In genomic region chr17:48290378-48290777, GRCh38 we compare ENCODE assay signal across 17 cellular contexts.
DNase-seq lines count a peak whose midpoint lies in the region; ATAC-seq, FAIRE-seq and TF ChIP-seq lines count a peak whose summit lies in the region.
"Had no signal": no experiment of that assay in that cellular context is flagged by ENCODE, and none has a peak within 500 bp of the region (broad histone marks: within the 10 kb centered on the region; RNA-seq: fewer than 3 reads in every experiment).

No MANE protein-coding gene starts in this region.

- no peak overlapping the region for H3K4me3 Mint-ChIP-seq in activated CD4-positive, alpha-beta memory T cell treated with anti-CD3 and anti-CD28 coated beads, Interleukin-2, amount 10 ng/mL, durations not matched to agents 7 days and 5 days
- H3K4me3 Mint-ChIP-seq: T-helper 1 cell treated with Interleukin-12 subunit alpha and Interleukin-12 subunit beta and Interleukin-4 antibody, amounts not matched to agents 30 μg/mL and 1 μg/mL, for 36 hours had no signal

- intact Hi-C loops in Panc1 (cut with micrococcal nuclease; ENCODE audit: unreplicated experiment) = no loop called here
- intact Hi-C loops in mucosa of descending colon (cut with DNase I, micrococcal nuclease) = no loop called here

- FAIRE-seq in GM18507 (lab: Jason Lieb, UNC) = peak; percentile 50

- DNase-seq in GM18507 (ENCODE audit: extremely low spot score, insufficient read length, low read depth) = no peak
- peak; percentile 14 for DNase-seq in LoVo (ENCODE audit: low spot score)
- no peak for DNase-seq in Panc1 (ENCODE audit: low read depth, low spot score)
- no peak for DNase-seq in mucosa of descending colon
- DNase-seq in SHP77 (lab: John Stamatoyannopoulos, UW) = no peak
- no peak for DNase-seq in activated CD4-positive, alpha-beta memory T cell treated with anti-CD3 and anti-CD28 coated beads, Interleukin-2, amount 10 ng/mL, durations not matched to agents 7 days and 5 days
- no peak for DNase-seq in iPS-NIHi11 (ENCODE audit: low spot score)
- DNase-seq: AML-193, COR-L47, GDM1, NCI-H1417 treated with DMSO at 0.1 percent for 48 hours, NCI-H2029, NCI-H2171 treated with DMSO at 0.1 percent for 48 hours, NCI-H446 treated with DMSO at 0.1 percent for 48 hours had no signal

- H3K9me3 Mint-ChIP-seq in activated CD4-positive, alpha-beta memory T cell treated with anti-CD3 and anti-CD28 coated beads, Interleukin-2, amount 10 ng/mL, durations not matched to agents 7 days and 5 days = no peaks in the 10 kb centered on the region
- H3K9me3 Mint-ChIP-seq: T-helper 1 cell treated with Interleukin-12 subunit alpha and Interleukin-12 subunit beta and Interleukin-4 antibody, amounts not matched to agents 30 μg/mL and 1 μg/mL, for 36 hours had no signal

- CTCF ChIA-PET in Panc1 (lab: Charles Lee) = no interaction called here
- CTCF ChIA-PET in activated CD4-positive, alpha-beta memory T cell treated with anti-CD3 and anti-CD28 coated beads, Interleukin-2, amount 10 ng/mL, durations not matched to agents 7 days and 5 days (lab: Charles Lee) = no interaction called here

- H3K4me1 Mint-ChIP-seq in activated CD4-positive, alpha-beta memory T cell treated with anti-CD3 and anti-CD28 coated beads, Interleukin-2, amount 10 ng/mL, durations not matched to agents 7 days and 5 days = peaks cover 25% of the 10 kb centered on the region

- ATAC-seq in Panc1 (peak; percentile 73), mucosa of descending colon (peak; percentile 69)

- POLR2A ChIA-PET in Panc1 (lab: Charles Lee) = no interaction called here
- POLR2A ChIA-PET in activated CD4-positive, alpha-beta memory T cell treated with anti-CD3 and anti-CD28 coated beads, Interleukin-2, amount 10 ng/mL, durations not matched to agents 7 days and 5 days (lab: Charles Lee) = no interaction called here

- H3K4me3 ChIP-seq in Panc1 (ENCODE audit: low read depth in 2 of 2, low read length in 2 of 2) = no peak overlapping the region
- H3K4me3 ChIP-seq in mucosa of descending colon = no peak overlapping the region
- H3K4me3 ChIP-seq: SJSA1 had no signal

- TF ChIP-seq CTCF in Panc1 (IDR thresholded peaks at IDR 0.05) (no peak), mucosa of descending colon (IDR thresholded peaks at IDR 0.05) (no peak)

- BruUV-seq in Panc1 (replicated peaks; lab: Mats Ljungman, UMichigan) = no TSS peak

- H3K27me3 ChIP-seq in Panc1 (ENCODE audit: control insufficient read depth, insufficient read depth, low read length) = peaks cover 2% of the 10 kb centered on the region

- H3K9me3 ChIP-seq in Panc1 (ENCODE audit: control insufficient read depth, insufficient read depth, low read depth, low read length) = no peaks in the 10 kb centered on the region
- no peaks in the 10 kb centered on the region for H3K9me3 ChIP-seq in mucosa of descending colon
- H3K9me3 ChIP-seq: SJSA1 had no signal

- H3K27ac ChIP-seq in Panc1 (ENCODE audit: low read length) = no peak overlapping the region
- H3K27ac ChIP-seq: C4-2B, SJSA1 had no signal

- no peaks in the 10 kb centered on the region for H3K27me3 Mint-ChIP-seq in activated CD4-positive, alpha-beta memory T cell treated with anti-CD3 and anti-CD28 coated beads, Interleukin-2, amount 10 ng/mL, durations not matched to agents 7 days and 5 days

- H3K4me1 ChIP-seq in Panc1 (ENCODE audit: control insufficient read depth, insufficient read depth, low read length) = peaks cover 8% of the 10 kb centered on the region
- no peaks in the 10 kb centered on the region for H3K4me1 ChIP-seq in mucosa of descending colon (ENCODE audit: low read depth)

- in situ Hi-C loops in Panc1 (cut with HindIII; ENCODE audit: low pct_unique_long_range_greater_than_20kb, low sequenced_read_pairs) = no loop called here

- H3K27ac Mint-ChIP-seq in activated CD4-positive, alpha-beta memory T cell treated with anti-CD3 and anti-CD28 coated beads, Interleukin-2, amount 10 ng/mL, durations not matched to agents 7 days and 5 days = no peak overlapping the region
- H3K27ac Mint-ChIP-seq: T-helper 1 cell treated with Interleukin-12 subunit alpha and Interleukin-12 subunit beta and Interleukin-4 antibody, amounts not matched to agents 30 μg/mL and 1 μg/mL, for 36 hours had no signal

- H3K36me3 Mint-ChIP-seq in activated CD4-positive, alpha-beta memory T cell treated with anti-CD3 and anti-CD28 coated beads, Interleukin-2, amount 10 ng/mL, durations not matched to agents 7 days and 5 days (ENCODE audit: low read depth) = peaks cover 18% of the 10 kb centered on the region

- H3K36me3 ChIP-seq in Panc1 (ENCODE audit: control insufficient read depth, insufficient read depth, low read length) (no peaks in the 10 kb centered on the region), mucosa of descending colon (ENCODE audit: low read depth) (no peaks in the 10 kb centered on the region)
- H3K36me3 ChIP-seq: SJSA1 had no signal
